Comparison of ENCODE assay signal across 8 cellular contexts in the genomic region with DNA sequence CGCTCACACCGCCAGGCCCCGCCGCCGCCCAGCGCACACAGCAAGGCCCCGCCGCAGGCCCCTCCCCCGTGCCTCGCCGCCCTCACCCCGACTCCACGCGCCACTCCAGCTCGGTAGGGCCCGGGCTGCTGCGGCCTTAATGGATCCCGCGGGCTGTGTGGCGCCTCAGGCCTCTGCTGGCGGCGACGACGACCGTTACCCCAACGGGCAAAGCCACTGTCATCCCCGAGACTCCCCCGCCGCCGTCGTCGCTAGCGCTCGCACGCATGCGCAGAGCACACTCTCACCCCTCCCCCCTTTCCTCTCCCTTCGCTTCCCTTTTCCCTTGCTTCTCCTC. TPM values are rescaled to one million over a fixed set of nuclear protein-coding genes. Genes with fewer than 3 reads are reported as not detected.
DNase-seq lines count a peak whose midpoint lies in the region; ATAC-seq and TF ChIP-seq lines count a peak whose summit lies in the region.

Gene MSL2 (minus strand): TSS at position 272 of the 337 bp plus-strand sequence. CDS start 1,222 bp downstream, outside the sequence.

- ATAC-seq in GM21447 (IDR thresholded peaks at IDR 0.05; ENCODE audit: unreplicated experiment): no peak

- peak within 1 kb of the TSS; percentile 97 for H3K27ac Mint-ChIP-seq in activated CD4-positive, alpha-beta T cell treated with anti-CD3 and anti-CD28 coated beads, Interleukin-2, amount 10 ng/mL, durations not matched to agents 7 days and 5 days
- peak within 1 kb of the TSS; percentile 94 to 100 (median 98) for H3K27ac Mint-ChIP-seq in nephron

- H3K4me3 ChIP-seq in epithelial cell of proximal tubule (ENCODE audit: low read depth, low read length): peak within 1 kb of the TSS; percentile 65

- peaks cover 28% of the 10 kb centered on the region for H3K4me1 Mint-ChIP-seq in activated CD4-positive, alpha-beta T cell treated with anti-CD3 and anti-CD28 coated beads, Interleukin-2, amount 10 ng/mL, durations not matched to agents 7 days and 5 days
- peaks cover 37% of the 10 kb centered on the region for H3K4me1 Mint-ChIP-seq in nephron

- H3K36me3 Mint-ChIP-seq in activated CD4-positive, alpha-beta T cell treated with anti-CD3 and anti-CD28 coated beads, Interleukin-2, amount 10 ng/mL, durations not matched to agents 7 days and 5 days (ENCODE audit: low read depth): peaks cover 40% of the 10 kb centered on the region
- peaks cover 4% of the 10 kb centered on the region for H3K36me3 Mint-ChIP-seq in nephron (ENCODE audit: low read depth)

- no peak for DNase-seq in activated CD4-positive, alpha-beta T cell treated with anti-CD3 and anti-CD28 coated beads, Interleukin-2, amount 10 ng/mL, durations not matched to agents 7 days and 5 days
- no peak for DNase-seq in activated CD4-positive, alpha-beta T cell treated with anti-CD3 and anti-CD28 coated beads, Interleukin-2, amount 50 U/mL, for 4 hours
- DNase-seq in RWPE1 (ENCODE audit: low spot score) (peak; percentile 61), epithelial cell of proximal tubule (ENCODE audit: low read depth) (no peak), ACHN (no peak), DMS79 treated with DMSO at 0.1 percent for 48 hours (lab: John Stamatoyannopoulos, UW) (no peak)

- no peaks in the 10 kb centered on the region for H3K9me3 Mint-ChIP-seq in activated CD4-positive, alpha-beta T cell treated with anti-CD3 and anti-CD28 coated beads, Interleukin-2, amount 10 ng/mL, durations not matched to agents 7 days and 5 days
- no peaks in the 10 kb centered on the region for H3K9me3 Mint-ChIP-seq in nephron

- CTCF ChIA-PET in activated CD4-positive, alpha-beta T cell treated with anti-CD3 and anti-CD28 coated beads, Interleukin-2, amount 10 ng/mL, durations not matched to agents 7 days and 5 days (lab: Charles Lee): interaction anchor here (0.6 to 2.6 kb wide), 5 partner anchors 10 to 557 kb away, joined by 3 to 12 read pairs (median 4); partner anchors contain the start of gene STAG1
- CTCF ChIA-PET in RWPE1 (lab: Yijun Ruan, JAX): interaction anchor here (0.6 kb wide), 3 partner anchors 27 to 910 kb away, joined by 3 to 5 read pairs (median 3); no protein-coding TSS in a partner anchor

- in situ Hi-C loops in ACHN (cut with HindIII; ENCODE audit: low pct_ligation_motif_present, low pct_unique_long_range_greater_than_20kb, low sequenced_read_pairs): no loop called here

- no peaks in the 10 kb centered on the region for H3K27me3 Mint-ChIP-seq in activated CD4-positive, alpha-beta T cell treated with anti-CD3 and anti-CD28 coated beads, Interleukin-2, amount 10 ng/mL, durations not matched to agents 7 days and 5 days
- no peaks in the 10 kb centered on the region for H3K27me3 Mint-ChIP-seq in nephron (ENCODE audit: low read depth)

- POLR2A ChIA-PET in activated CD4-positive, alpha-beta T cell treated with anti-CD3 and anti-CD28 coated beads, Interleukin-2, amount 10 ng/mL, durations not matched to agents 7 days and 5 days (lab: Charles Lee): interaction anchor here (0.6 to 1.2 kb wide), 5 partner anchors 239 to 666 kb away, joined by 3 to 7 read pairs (median 3); partner anchors contain the start of genes NCK1 and STAG1
- POLR2A ChIA-PET in RWPE1 (lab: Yijun Ruan, JAX; ENCODE audit: low non-redundant PET): interaction anchor here (0.6 to 1.5 kb wide), 4 partner anchors 49 to 556 kb away, joined by 3 to 14 read pairs (median 6); partner anchors contain the start of gene STAG1

- TF ChIP-seq CTCF in RWPE1 (conservative IDR thresholded peaks at IDR 0.05; ENCODE audit: low read depth): no peak
- TF ChIP-seq CTCF in epithelial cell of proximal tubule (conservative IDR thresholded peaks at IDR 0.05; ENCODE audit: low read depth, low read length): no peak
- TF ChIP-seq CTCF in nephron (IDR thresholded peaks at IDR 0.05; ENCODE audit: unreplicated experiment in 3 of 3): no peak

- peak within 1 kb of the TSS; percentile 100 for H3K27ac ChIP-seq in RWPE1

- H3K4me3 Mint-ChIP-seq in activated CD4-positive, alpha-beta T cell treated with anti-CD3 and anti-CD28 coated beads, Interleukin-2, amount 10 ng/mL, durations not matched to agents 7 days and 5 days: peak within 1 kb of the TSS; percentile 99
- peak within 1 kb of the TSS; percentile 95 to 97 (median 95) for H3K4me3 Mint-ChIP-seq in nephron

RNA-seq across cellular contexts. Expression of gene MSL2, which starts in this region (rescaled TPM):
- total RNA-seq in activated CD4-positive, alpha-beta T cell treated with anti-CD3 and anti-CD28 coated beads, Interleukin-2, amount 10 ng/mL, durations not matched to agents 7 days and 5 days: 10 to 100 TPM; 62.1 to 69.2 TPM
- total RNA-seq in epithelial cell of proximal tubule: 8.0 and 8.3 TPM in 2 replicates
